Comparison of ENCODE assay signal across 12 cellular contexts in genomic region chr7:5776894-5777645, GRCh38. TPM values are rescaled to one million over a fixed set of nuclear protein-coding genes. Genes with fewer than 3 reads are reported as not detected.
DNase-seq lines count a peak whose midpoint lies in the region; ATAC-seq, FAIRE-seq and TF ChIP-seq lines count a peak whose summit lies in the region.
"Had no signal": no experiment of that assay in that cellular context is flagged by ENCODE, and none has a peak within 500 bp of the region (broad histone marks: within the 10 kb centered on the region; RNA-seq: fewer than 3 reads in every experiment).

No MANE protein-coding gene starts in this region.

- no peaks in the 10 kb centered on the region for H3K27me3 ChIP-seq in endodermal cell (ENCODE audit: control insufficient read depth, insufficient read depth, low read length, poor library complexity, severe bottlenecking)
- H3K27me3 ChIP-seq: ascending aorta, gastroesophageal sphincter had no signal

- no peak overlapping the region for H3K9ac ChIP-seq in endodermal cell (ENCODE audit: extremely low read depth, low read length, poor library complexity, severe bottlenecking)

- H3K36me3 Mint-ChIP-seq in T-cell (peaks cover 6% of the 10 kb centered on the region), endodermal cell (ENCODE audit: low read depth) (peaks cover 17% of the 10 kb centered on the region)
- peaks cover 27% of the 10 kb centered on the region for H3K36me3 Mint-ChIP-seq in stimulated activated memory B cell treated with anti-CD40 and anti-IgM and Interleukin-4, amounts not matched to agents 10 μg/mL and 1 μg/mL and 100 μg/mL, for 72 hours

- H3K27me3 Mint-ChIP-seq in T-cell, result no peaks in the 10 kb centered on the region
- no peaks in the 10 kb centered on the region for H3K27me3 Mint-ChIP-seq in endodermal cell (ENCODE audit: insufficient read depth)
- H3K27me3 Mint-ChIP-seq in stimulated activated memory B cell treated with anti-CD40 and anti-IgM and Interleukin-4, amounts not matched to agents 10 μg/mL and 1 μg/mL and 100 μg/mL, for 72 hours, result no peaks in the 10 kb centered on the region

- no peak for TF ChIP-seq CTCF in endodermal cell (conservative IDR thresholded peaks at IDR 0.05)

- peaks cover 4% of the 10 kb centered on the region for H3K9me3 ChIP-seq in endodermal cell (ENCODE audit: control insufficient read depth, low read length)
- H3K9me3 ChIP-seq: ascending aorta, gastroesophageal sphincter had no signal

- POLR2A ChIA-PET in T-cell (lab: Charles Lee), result interaction anchor here (0.6 to 0.9 kb wide), 5 partner anchors 29 to 694 kb away, joined by 3 to 18 read pairs (median 6); no protein-coding TSS in a partner anchor

- WGBS in endodermal cell (ENCODE audit: insufficient coverage in 1 of 2, insufficient read length in 1 of 2), 2 experiments, result 74 to 92% methylated on average over 5 to 9 of the region's 9 CpGs

- FAIRE-seq in RCC 7860 (lab: Jason Lieb, UNC), result no peak

- DNase-seq in stimulated activated CD4-positive, alpha-beta T cell treated with anti-CD3 and anti-CD28 coated beads, Interleukin-12 subunit alpha, Interleukin-12 subunit beta, amount 100 ng/mL, for 4 hours, result peak; percentile 4
- DNase-seq in stimulated activated CD4-positive, alpha-beta T cell treated with anti-CD3 and anti-CD28 coated beads, Interleukin-2, amount 100 ng/mL, for 24 hours, result no peak
- DNase-seq in T-cell, result peak in 2 of 34 experiments; percentile 14 to 15
- DNase-seq in endodermal cell, result no peak
- no peak for DNase-seq in RCC 7860 (ENCODE audit: low spot score)
- no peak for DNase-seq in 8988T
- DNase-seq: effector CD8-positive, alpha-beta T cell; SHP77 had no signal

- H3K27ac Mint-ChIP-seq in T-cell, result peak overlapping the region; percentile 77 to 92
- no peak overlapping the region for H3K27ac Mint-ChIP-seq in endodermal cell
- peak overlapping the region; percentile 80 for H3K27ac Mint-ChIP-seq in stimulated activated memory B cell treated with anti-CD40 and anti-IgM and Interleukin-4, amounts not matched to agents 10 μg/mL and 1 μg/mL and 100 μg/mL, for 72 hours

- H3K27ac ChIP-seq in endodermal cell (ENCODE audit: low read depth, low read length), result no peak overlapping the region
- H3K27ac ChIP-seq: ascending aorta, gastroesophageal sphincter had no signal

- H3K4me3 Mint-ChIP-seq in T-cell (peak overlapping the region; percentile 74 to 79 (median 78)), endodermal cell (peak overlapping the region; percentile 9)
- peak overlapping the region; percentile 58 for H3K4me3 Mint-ChIP-seq in stimulated activated memory B cell treated with anti-CD40 and anti-IgM and Interleukin-4, amounts not matched to agents 10 μg/mL and 1 μg/mL and 100 μg/mL, for 72 hours

- ATAC-seq in T-cell (replicated peaks in 1 of 4) (no peak), GM21737 (IDR thresholded peaks at IDR 0.05; ENCODE audit: unreplicated experiment) (no peak)
- ATAC-seq in stimulated activated memory B cell treated with anti-CD40 and anti-IgM and Interleukin-4, amounts not matched to agents 10 μg/mL and 1 μg/mL and 100 μg/mL, for 72 hours, result no peak
- ATAC-seq: gastroesophageal sphincter had no signal

- CTCF ChIA-PET in T-cell (lab: Charles Lee), result interaction anchor here (0.6 to 0.7 kb wide), 3 partner anchors 19 to 230 kb away, joined by 3 to 4 read pairs (median 3); no protein-coding TSS in a partner anchor

- peaks cover 5% of the 10 kb centered on the region for H3K4me1 ChIP-seq in endodermal cell (ENCODE audit: control insufficient read depth, insufficient read depth, low read length)

- no peak overlapping the region for H3K4me3 ChIP-seq in endodermal cell (ENCODE audit: low read length)
- H3K4me3 ChIP-seq: ascending aorta, gastroesophageal sphincter had no signal

- H3K4me1 Mint-ChIP-seq in T-cell (peaks cover 65 to 81% (median 71%) of the 10 kb centered on the region in 3 donors), endodermal cell (peaks cover 28% of the 10 kb centered on the region)
- H3K4me1 Mint-ChIP-seq in stimulated activated memory B cell treated with anti-CD40 and anti-IgM and Interleukin-4, amounts not matched to agents 10 μg/mL and 1 μg/mL and 100 μg/mL, for 72 hours, result peaks cover 65% of the 10 kb centered on the region

- H3K9me3 Mint-ChIP-seq in T-cell (no peaks in the 10 kb centered on the region), endodermal cell (peaks cover 5% of the 10 kb centered on the region)
- H3K9me3 Mint-ChIP-seq in stimulated activated memory B cell treated with anti-CD40 and anti-IgM and Interleukin-4, amounts not matched to agents 10 μg/mL and 1 μg/mL and 100 μg/mL, for 72 hours, result peaks cover 2% of the 10 kb centered on the region

- peaks cover 35% of the 10 kb centered on the region for H3K36me3 ChIP-seq in endodermal cell (ENCODE audit: control insufficient read depth, insufficient read depth, low read length)

RNA-seq across cellular contexts. Expression of gene RNF216, which starts 4.4 kb away (rescaled TPM):
- total RNA-seq in T-cell (10 to 100 TPM; 79.5 to 96.6 (median 87.4) TPM), endodermal cell (10 to 100 TPM; 39.5 to 44.1 TPM)
- polyA plus RNA-seq in endodermal cell (2013, experiment 1 of 2), result 28.5 TPM
- 27.1 TPM for polyA plus RNA-seq in endodermal cell (2013, experiment 2 of 2)

Comparison
In these comparisons a context has a peak if more than half of its experiments do, and no peak if none do; other contexts are left out.
1. H3K4me3 Mint-ChIP-seq: peak in every context shown above with its lines; median percentile 78 in T-cell; 58 in stimulated activated memory B cell treated with anti-CD40 and anti-IgM and Interleukin-4, amounts not matched to agents 10 μg/mL and 1 μg/mL and 100 μg/mL, for 72 hours; 9 in endodermal cell.